Comparison of ENCODE assay signal across 18 cellular contexts in the genomic region with DNA sequence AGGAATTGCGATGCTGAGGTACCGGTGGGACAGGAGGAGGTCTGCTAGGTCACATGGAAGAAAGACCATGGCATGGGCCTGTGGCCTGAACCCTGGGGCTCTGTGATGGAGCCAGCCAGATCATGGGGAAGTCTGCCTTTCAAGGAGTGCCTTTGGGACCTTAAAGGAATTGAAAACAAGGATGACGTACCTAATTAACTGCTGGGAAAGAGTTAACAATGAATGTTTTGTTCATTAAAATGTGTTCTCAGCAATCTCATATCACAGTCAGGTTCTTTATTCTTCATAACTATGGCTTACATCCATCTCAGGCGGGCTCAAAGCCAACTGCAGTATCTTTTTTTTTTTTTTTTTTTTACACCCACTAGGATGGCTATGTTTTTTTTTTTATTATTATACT. TPM values are rescaled to one million over a fixed set of nuclear protein-coding genes. Genes with fewer than 3 reads are reported as not detected.
DNase-seq lines count a peak whose midpoint lies in the region; TF ChIP-seq lines count a peak whose summit lies in the region.
"Had no signal": no experiment of that assay in that cellular context is flagged by ENCODE, and none has a peak within 500 bp of the region (broad histone marks: within the 10 kb centered on the region; RNA-seq: fewer than 3 reads in every experiment).

No MANE protein-coding gene starts in this region.

- peaks cover 7% of the 10 kb centered on the region; the same call in 1 of the 2 replicates for H3F3A ChIP-seq in PC-9 (ENCODE audit: insufficient read depth, low read depth)

- H3K27me3 ChIP-seq in PC-9 (ENCODE audit: insufficient read depth, low read depth), result no peaks in the 10 kb centered on the region
- H3K27me3 ChIP-seq: BLaER1 treated with 17β-estradiol and CSF1 and Interleukin-3, amounts not matched to agents 10 nM and 100 nM had no signal

- H3K36me3 ChIP-seq in PC-9 (ENCODE audit: low read depth), result no peaks in the 10 kb centered on the region
- H3K36me3 ChIP-seq: BLaER1 treated with 17β-estradiol and CSF1 and Interleukin-3, amounts not matched to agents 10 nM and 100 nM had no signal

- BruUV-seq in PC-9 (replicated peaks; lab: Mats Ljungman, UMichigan), result no TSS peak

- no peaks in the 10 kb centered on the region for H3K79me2 ChIP-seq in PC-9 (ENCODE audit: low read depth)

- POLR2A ChIA-PET in PC-9 (lab: Charles Lee; ENCODE audit: unreplicated experiment), result interaction anchor here (0.6 kb wide), 1 partner anchor 1173 kb away, joined by 3 read pairs; no protein-coding TSS in a partner anchor

- H3K9me2 ChIP-seq in PC-9 (ENCODE audit: insufficient read depth), result no peaks in the 10 kb centered on the region; the same call in 1 of the 2 replicates

- peak overlapping the region; percentile 86 for H3K27ac ChIP-seq in VCaP
- no peak overlapping the region for H3K27ac ChIP-seq in PC-9
- H3K27ac ChIP-seq: BLaER1 treated with 17β-estradiol and CSF1 and Interleukin-3, amounts not matched to agents 10 nM and 100 nM had no signal

- CTCF ChIA-PET in PC-9 (lab: Charles Lee), result no interaction called here

- peaks cover 14% of the 10 kb centered on the region; the same call in 1 of the 2 replicates for H3K4me1 ChIP-seq in PC-9 (replicated peaks; ENCODE audit: insufficient read depth)
- H3K4me1 ChIP-seq: BLaER1 treated with 17β-estradiol and CSF1 and Interleukin-3, amounts not matched to agents 10 nM and 100 nM; Caco-2 had no signal

- no peaks in the 10 kb centered on the region for H4K20me1 ChIP-seq in PC-9 (ENCODE audit: insufficient read depth)
- H4K20me1 ChIP-seq: BLaER1 treated with 17β-estradiol and CSF1 and Interleukin-3, amounts not matched to agents 10 nM and 100 nM had no signal

- H2AFZ ChIP-seq in PC-9, result no peak overlapping the region

- no peaks in the 10 kb centered on the region for H3K9me3 ChIP-seq in PC-9 (ENCODE audit: insufficient read depth, low read depth)
- H3K9me3 ChIP-seq: Caco-2 had no signal

- DNase-seq in COLO829 (ENCODE audit: low spot score), result peak; percentile 98
- peak; percentile 77 for DNase-seq in foreskin melanocyte
- no peak for DNase-seq in PC-9
- DNase-seq in AML-193 (lab: John Stamatoyannopoulos, UW), result no peak
- no peak for DNase-seq in putamen (ENCODE audit: low spot score)
- no peak for DNase-seq in HPDE6-E6E7 (ENCODE audit: extremely low spot score)
- DNase-seq: 8988T; ACHN; Caco-2; Calu3; CD4-positive, alpha-beta memory T cell; CD4-positive, CD25-positive, alpha-beta regulatory T cell; CD8-positive, alpha-beta memory T cell; DMS79 treated with DMSO at 0.1 percent for 48 hours; GF-D8 had no signal

- H3K4me2 ChIP-seq in PC-9, result no peak overlapping the region
- H3K4me2 ChIP-seq: BLaER1 treated with 17β-estradiol and CSF1 and Interleukin-3, amounts not matched to agents 10 nM and 100 nM had no signal

- no peak overlapping the region for H3K4me3 ChIP-seq in PC-9
- H3K4me3 ChIP-seq: BLaER1 treated with 17β-estradiol and CSF1 and Interleukin-3, amounts not matched to agents 10 nM and 100 nM had no signal

- intact Hi-C loops in PC-9 (cut with micrococcal nuclease; ENCODE audit: unreplicated experiment), result no loop called here

- TF ChIP-seq CTCF in VCaP (conservative IDR thresholded peaks at IDR 0.05) (no peak), PC-9 (conservative IDR thresholded peaks at IDR 0.05) (no peak)

RNA-seq across cellular contexts. Expression of a gene that starts 25.6 kb away (rescaled TPM):
- total RNA-seq in PC-9 (2021), result 0.48 and 2.1 TPM in 2 replicates
- total RNA-seq: B cell; Caco-2; CD4-positive, alpha-beta memory T cell; CD4-positive, CD25-positive, alpha-beta regulatory T cell; CD8-positive, alpha-beta memory T cell had no signal

Comparison
In these comparisons a context has a peak if more than half of its experiments do, and no peak if none do; other contexts are left out.
1. DNase-seq: peak in COLO829 (single experiment) and foreskin melanocyte (single experiment); none in PC-9 (0 of 2), AML-193 (0 of 2), putamen (single experiment) and HPDE6-E6E7 (single experiment).